ENCODE assay signal across 1 cellular context in genomic region chr10:133476641-133476990, GRCh38.
TF ChIP-seq lines count a peak whose summit lies in the region.

No MANE protein-coding gene starts in this region.

TF ChIP-seq in SK-N-SH, 30 proteins besides CTCF, POLR2A, EP300 and RAD21:
- no peak for TF ChIP-seq FOSL2 (IDR thresholded peaks at IDR 0.05; ENCODE audit: borderline replicate concordance, low read depth)
- no peak for TF ChIP-seq EZH2phosphoT487 (IDR thresholded peaks at IDR 0.05; ENCODE audit: borderline replicate concordance, low read depth)
- TF ChIP-seq YY1 (IDR thresholded peaks at IDR 0.05; ENCODE audit: low read depth): no peak
- TF ChIP-seq REST (IDR thresholded peaks at IDR 0.05; ENCODE audit: low read depth, low read length): no peak
- no peak for TF ChIP-seq POLR2AphosphoS5 (IDR thresholded peaks at IDR 0.05; ENCODE audit: low read depth, low read length)
- TF ChIP-seq NFIC (IDR thresholded peaks at IDR 0.05; ENCODE audit: borderline replicate concordance): no peak
- no peak for TF ChIP-seq MXI1 (IDR thresholded peaks at IDR 0.05; ENCODE audit: low read depth, low read length)
- no peak for TF ChIP-seq GABPA (IDR thresholded peaks at IDR 0.05; ENCODE audit: low read depth)
- no peak for TF ChIP-seq RCOR1 (IDR thresholded peaks at IDR 0.05; ENCODE audit: low read length)
- no peak for TF ChIP-seq ELF1 (IDR thresholded peaks at IDR 0.05)
- TF ChIP-seq MEF2A (IDR thresholded peaks at IDR 0.05; ENCODE audit: borderline replicate concordance, low read depth): no peak
